ENCODE assay signal across 1 cellular context in genomic region chr2:42569883-42570282, GRCh38.
TF ChIP-seq lines count a peak whose summit lies in the region.

No MANE protein-coding gene starts in this region.

TF ChIP-seq in GM23338, 12 proteins besides CTCF, POLR2A, EP300 and RAD21 (continued from another document):
- TF ChIP-seq REST (IDR thresholded peaks at IDR 0.05; ENCODE audit: unreplicated experiment) (no peak), ZNF114 (CRISPR knock-in tag; IDR thresholded peaks at IDR 0.05) (no peak), CREB1 (CRISPR knock-in tag; IDR thresholded peaks at IDR 0.05; ENCODE audit: low read depth) (no peak), JUNB (IDR thresholded peaks at IDR 0.05; ENCODE audit: unreplicated experiment) (no peak), STAT1 (IDR thresholded peaks at IDR 0.05; ENCODE audit: unreplicated experiment) (no peak)
